23 cellular contexts compared by ENCODE assay signal in genomic region chr12:117699575-117699974, GRCh38.
"Had no signal": no experiment of that assay in that cellular context is flagged by ENCODE, and none has a peak within 500 bp of the region (broad histone marks: within the 10 kb centered on the region; RNA-seq: fewer than 3 reads in every experiment).

No MANE protein-coding gene starts in this region.

- H3K36me3 Mint-ChIP-seq: activated naive CD4-positive, alpha-beta T cell treated with anti-CD3 and anti-CD28 coated beads, Interleukin-2, amount 50 U/mL, for 72 hours; memory B cell; natural killer cell treated with Interleukin-12 subunit alpha and Interleukin-12 subunit beta and Interleukin-15 and Interleukin-18, amount 100 ng/mL, for 72 hours had no signal

- H3K4me1 Mint-ChIP-seq: activated T-helper 17 cell treated with anti-CD3 and anti-CD28 coated beads, Interleukin-2, amount 50 U/mL, for 72 hours; memory B cell had no signal

- H3K9me3 ChIP-seq: esophagus muscularis mucosa, gastrocnemius medialis, ovary, prostate gland, right atrium auricular region, thoracic aorta, upper lobe of left lung had no signal

- H3K27me3 ChIP-seq: brain microvascular endothelial cell, gastrocnemius medialis, ovary, right atrium auricular region, upper lobe of left lung had no signal

- H3K9me3 Mint-ChIP-seq: natural killer cell treated with Interleukin-12 subunit alpha and Interleukin-12 subunit beta and Interleukin-15 and Interleukin-18, amount 100 ng/mL, for 72 hours had no signal

- H3K4me3 ChIP-seq: esophagus muscularis mucosa, gastrocnemius medialis, ovary, prostate gland, right atrium auricular region, thoracic aorta, upper lobe of left lung had no signal

- H3K27ac ChIP-seq: brain microvascular endothelial cell, esophagus muscularis mucosa, gastrocnemius medialis, ovary, prostate gland, right atrium auricular region, thoracic aorta, upper lobe of left lung, WERI-Rb-1 had no signal

- H3K36me3 ChIP-seq: brain microvascular endothelial cell, esophagus muscularis mucosa, gastrocnemius medialis, ovary, prostate gland, right atrium auricular region, thoracic aorta, upper lobe of left lung, WERI-Rb-1 had no signal

- H3K4me1 ChIP-seq: esophagus muscularis mucosa, gastrocnemius medialis, prostate gland, right atrium auricular region, upper lobe of left lung had no signal

- DNase-seq: activated CD4-positive, alpha-beta T cell treated with anti-CD3 and anti-CD28 coated beads for 1 hour; activated CD4-positive, alpha-beta T cell treated with anti-CD3 and anti-CD28 coated beads, Interleukin-2, amount 50 U/mL, for 1 hour; activated T-cell treated with anti-CD3 and anti-CD28 coated beads, Interleukin-2, amount 50 U/mL, for 1 hour; aorta; brain microvascular endothelial cell; caudate nucleus; effector memory CD4-positive, alpha-beta T cell; gastrocnemius medialis; head of caudate nucleus; hypothalamus; ovary; stimulated activated CD4-positive, alpha-beta T cell treated with anti-CD3 and anti-CD28 coated beads, Interleukin-4, amount 100 ng/mL, for 24 hours; stimulated activated naive CD4-positive, alpha-beta T cell treated with Interleukin-2 at 50 U/mL for 16 hours; upper lobe of left lung; WERI-Rb-1 had no signal

- ATAC-seq: activated naive CD4-positive, alpha-beta T cell treated with anti-CD3 and anti-CD28 coated beads, Interleukin-2, amount 50 U/mL, for 72 hours; activated T-helper 17 cell treated with anti-CD3 and anti-CD28 coated beads, Interleukin-2, amount 50 U/mL, for 72 hours; gastrocnemius medialis; natural killer cell treated with Interleukin-12 subunit alpha and Interleukin-12 subunit beta and Interleukin-15 and Interleukin-18, amount 100 ng/mL, for 72 hours had no signal

- H3K4me3 Mint-ChIP-seq: activated T-helper 17 cell treated with anti-CD3 and anti-CD28 coated beads, Interleukin-2, amount 50 U/mL, for 72 hours; memory B cell; natural killer cell treated with Interleukin-12 subunit alpha and Interleukin-12 subunit beta and Interleukin-15 and Interleukin-18, amount 100 ng/mL, for 72 hours had no signal
